In genomic region chr2:45412754-45413379, GRCh38 we compare ENCODE assay signal across 14 cellular contexts.
DNase-seq lines count a peak whose midpoint lies in the region; ATAC-seq, FAIRE-seq and TF ChIP-seq lines count a peak whose summit lies in the region.
"Had no signal": no experiment of that assay in that cellular context is flagged by ENCODE, and none has a peak within 500 bp of the region (broad histone marks: within the 10 kb centered on the region; RNA-seq: fewer than 3 reads in every experiment).

No MANE protein-coding gene starts in this region.

- H3K18ac ChIP-seq in mesendoderm (ENCODE audit: low read length): no peak overlapping the region

- TF ChIP-seq EP300 in GM12878 (IDR thresholded peaks at IDR 0.05; ENCODE audit: borderline replicate concordance in 1 of 2, control insufficient read depth in 1 of 2, low read depth in 2 of 2, low read length in 2 of 2): no peak

- no peak overlapping the region for H3K23ac ChIP-seq in mesendoderm (ENCODE audit: low read length)

- H3K79me2 ChIP-seq in GM12878 (ENCODE audit: control insufficient read depth, insufficient read depth, low read length) (no peaks in the 10 kb centered on the region), mesendoderm (ENCODE audit: control insufficient read depth, insufficient read depth, low read length) (no peaks in the 10 kb centered on the region), smooth muscle cell (ENCODE audit: low read depth) (no peaks in the 10 kb centered on the region)

- RAD21 ChIA-PET in GM12878 (lab: Charles Lee; ENCODE audit: unreplicated experiment): no interaction called here

- no peak for TF ChIP-seq RAD21 in GM12878 (IDR thresholded peaks at IDR 0.05; ENCODE audit: insufficient read depth, low read depth, low read length)

- H3F3A ChIP-seq in smooth muscle cell (ENCODE audit: low read depth): no peaks in the 10 kb centered on the region

- ATAC-seq in GM12878: peak; percentile 31
- no peak for ATAC-seq in GM18502 (IDR thresholded peaks at IDR 0.05; ENCODE audit: poor library complexity, unreplicated experiment)
- no peak for ATAC-seq in GM21515 (IDR thresholded peaks at IDR 0.05; ENCODE audit: unreplicated experiment)
- ATAC-seq: gastroesophageal sphincter had no signal

- H3K36me3 ChIP-seq in GM12878 (ENCODE audit: control insufficient read depth in 2 of 2, insufficient read depth in 2 of 2, low read length in 1 of 2): peaks cover 2 to 13% of the 10 kb centered on the region in 2 experiments; a peak in 3 of 4 replicates
- no peaks in the 10 kb centered on the region for H3K36me3 ChIP-seq in mesendoderm (ENCODE audit: control insufficient read depth, insufficient read depth, low read length)
- H3K36me3 ChIP-seq in smooth muscle cell (ENCODE audit: low read depth): no peaks in the 10 kb centered on the region

- SMC1A ChIA-PET in GM12878 (lab: Charles Lee; ENCODE audit: uncharacterized antibody, unreplicated experiment): interaction anchor here (1.2 to 1.6 kb wide), 2 partner anchors 9 to 27 kb away, joined by 3 to 4 read pairs; no protein-coding TSS in a partner anchor

- H4K8ac ChIP-seq in mesendoderm (ENCODE audit: low read depth, low read length): no peak overlapping the region

- no peaks in the 10 kb centered on the region for H3K79me1 ChIP-seq in mesendoderm (ENCODE audit: low read length)

- no peaks in the 10 kb centered on the region for H4K20me1 ChIP-seq in GM12878 (ENCODE audit: control insufficient read depth, insufficient read depth)
- no peaks in the 10 kb centered on the region for H4K20me1 ChIP-seq in smooth muscle cell (ENCODE audit: low read depth)

- H3K4me3 ChIP-seq in LNCaP clone FGC (ENCODE audit: low read depth, low read length) (no peak overlapping the region), GM12878 (no peak overlapping the region), mesendoderm (ENCODE audit: low read length) (no peak overlapping the region), smooth muscle cell (no peak overlapping the region)
- H3K4me3 ChIP-seq: gastroesophageal sphincter had no signal

- intact Hi-C loops in GM12878 (cut with micrococcal nuclease; ENCODE audit: unreplicated experiment): no loop called here

- no peak for TF ChIP-seq POLR2A in GM12878 (IDR thresholded peaks at IDR 0.05; ENCODE audit: low read depth, low read length)

- no peak overlapping the region for H3K56ac ChIP-seq in mesendoderm (ENCODE audit: low read length)

- TF ChIP-seq CTCF in LNCaP clone FGC (IDR thresholded peaks at IDR 0.05; ENCODE audit: control insufficient read depth, extremely low read depth, insufficient read depth) (no peak), GM12878 (IDR thresholded peaks at IDR 0.05 in 2 of 3, conservative IDR thresholded peaks at IDR 0.05 in 1 of 3; ENCODE audit: control insufficient read depth in 2 of 3, extremely low read depth in 1 of 3, insufficient read depth in 1 of 3, low read depth in 3 of 3, low read length in 3 of 3) (no peak), smooth muscle cell (IDR thresholded peaks at IDR 0.05; ENCODE audit: borderline replicate concordance, insufficient read depth, poor library complexity, severe bottlenecking) (no peak)

- H3K4ac ChIP-seq in mesendoderm (ENCODE audit: low read depth, low read length): no peak overlapping the region

- in situ Hi-C loops in GM12878 (cut with MboI): no loop called here

- DNase-seq in EH (ENCODE audit: low read depth): peak; percentile 44
- peak; percentile 50 for DNase-seq in LNCaP clone FGC (ENCODE audit: low read depth)
- no peak for DNase-seq in GM12878 (ENCODE audit: low read depth, low spot score)
- DNase-seq in mesendoderm: peak; percentile 6
- DNase-seq in stimulated activated CD4-positive, alpha-beta T cell treated with anti-CD3 and anti-CD28 coated beads, Interleukin-4, amount 100 ng/mL, for 1 hour: no peak
- no peak for DNase-seq in smooth muscle cell (lab: John Stamatoyannopoulos, UW; ENCODE audit: unreplicated experiment)
- DNase-seq: activated CD4-positive, alpha-beta memory T cell treated with anti-CD3 and anti-CD28 coated beads, Interleukin-2, amount 10 ng/mL, durations not matched to agents 7 days and 5 days; CD4-positive, alpha-beta T cell; left cardiac atrium; NCI-H187 treated with DMSO at 0.1 percent for 48 hours; stimulated activated naive B cell treated with anti-CD40 and anti-IgM and Interleukin-4, amounts not matched to agents 10 μg/mL and 1 μg/mL and 100 μg/mL, for 72 hours had no signal

- H2AK5ac ChIP-seq in mesendoderm (ENCODE audit: low read length): no peak overlapping the region

- no peak overlapping the region for H3K9ac ChIP-seq in GM12878 (ENCODE audit: control insufficient read depth, insufficient read depth, low read length)
- H3K9ac ChIP-seq in mesendoderm (ENCODE audit: low read length): no peak overlapping the region
- no peak overlapping the region for H3K9ac ChIP-seq in smooth muscle cell (ENCODE audit: low read depth)

- no TSS peak for BruUV-seq in GM12878 (replicated peaks; lab: Mats Ljungman, UMichigan)

- H3K4me2 ChIP-seq in GM12878 (ENCODE audit: control insufficient read depth, insufficient read depth) (no peak overlapping the region), mesendoderm (ENCODE audit: low read length) (no peak overlapping the region), smooth muscle cell (no peak overlapping the region)

- FAIRE-seq in GM12878 (lab: Jason Lieb, UNC): no peak

- no peaks in the 10 kb centered on the region for H3K27me3 ChIP-seq in GM12878 (replicated peaks in 1 of 2; ENCODE audit: control insufficient read depth in 2 of 2, insufficient read depth in 2 of 2, low read length in 1 of 2)
- H3K27me3 ChIP-seq in mesendoderm (ENCODE audit: insufficient read depth, low read length, poor library complexity): no peaks in the 10 kb centered on the region
- no peaks in the 10 kb centered on the region for H3K27me3 ChIP-seq in smooth muscle cell (ENCODE audit: low read depth)
- H3K27me3 ChIP-seq: gastroesophageal sphincter had no signal

- no peak overlapping the region for H2BK120ac ChIP-seq in mesendoderm (ENCODE audit: low read depth, low read length)

- no peaks in the 10 kb centered on the region for H3K4me1 ChIP-seq in GM12878 (ENCODE audit: control insufficient read depth, insufficient read depth, low read length)
- peaks cover 3% of the 10 kb centered on the region for H3K4me1 ChIP-seq in mesendoderm (ENCODE audit: control insufficient read depth, low read depth, low read length)
- H3K4me1 ChIP-seq in smooth muscle cell (ENCODE audit: low read depth): no peaks in the 10 kb centered on the region

- no peak overlapping the region for H3K27ac ChIP-seq in GM12878 (ENCODE audit: control insufficient read depth, insufficient read depth)
- no peak overlapping the region for H3K27ac ChIP-seq in mesendoderm (ENCODE audit: low read depth, low read length)
- H3K27ac ChIP-seq in smooth muscle cell (ENCODE audit: low read depth): no peak overlapping the region
- H3K27ac ChIP-seq: gastroesophageal sphincter had no signal

- H2AFZ ChIP-seq in GM12878 (ENCODE audit: control insufficient read depth, low read depth, low read length) (no peak overlapping the region), smooth muscle cell (ENCODE audit: low read depth) (no peak overlapping the region)

- no peak overlapping the region for H4K5ac ChIP-seq in mesendoderm (ENCODE audit: low read length)

- POLR2A ChIA-PET in GM12878 (lab: Charles Lee): no interaction called here

- WGBS in GM12878 (ENCODE audit: insufficient coverage, insufficient replicate concordance, low lambda C conversion rate, missing lambda C conversion rate): 6% methylated on average over 2 of the region's 2 CpGs
- WGBS in mesendoderm (ENCODE audit: extremely low coverage, insufficient coverage, low lambda C conversion rate): no CpG with 5 or more reads among the region's 2 CpGs
- 52% methylated on average over 2 of the region's 2 CpGs for WGBS in smooth muscle cell (ENCODE audit: low lambda C conversion rate)

- H2BK5ac ChIP-seq in mesendoderm (ENCODE audit: low read length): no peak overlapping the region

- CTCF ChIA-PET in GM12878 (lab: Yijun Ruan, JAX): interaction anchor here (1.0 to 1.6 kb wide), 2 partner anchors 13 to 80 kb away, joined by 3 read pairs; no protein-coding TSS in a partner anchor

- H2BK15ac ChIP-seq in mesendoderm (replicated peaks; ENCODE audit: low read depth): no peak overlapping the region

- H3K9me3 ChIP-seq in GM12878 (replicated peaks; ENCODE audit: control insufficient read depth, insufficient read depth, low read length) (no peaks in the 10 kb centered on the region), smooth muscle cell (replicated peaks; ENCODE audit: low read depth) (no peaks in the 10 kb centered on the region)
- H3K9me3 ChIP-seq: gastroesophageal sphincter had no signal

TF ChIP-seq in GM12878, 131 proteins besides CTCF, POLR2A, EP300 and RAD21 (continues in another document):
- TF ChIP-seq TCF12 (IDR thresholded peaks at IDR 0.05; ENCODE audit: low read depth, low read length) (no peak), ZNF384 (IDR thresholded peaks at IDR 0.05; ENCODE audit: borderline replicate concordance, low read depth, low read length) (no peak), NFIC (IDR thresholded peaks at IDR 0.05; ENCODE audit: low read depth, low read length) (no peak), USF1 (IDR thresholded peaks at IDR 0.05; ENCODE audit: borderline replicate concordance, extremely low read length, insufficient read depth, low read depth, low read length) (no peak), KAT2A (conservative IDR thresholded peaks at IDR 0.05; ENCODE audit: control insufficient read depth, low read depth, low read length) (no peak), ATF2 (IDR thresholded peaks at IDR 0.05; ENCODE audit: low read length) (no peak)

Comparison
In these comparisons a context has a peak if more than half of its experiments do, and no peak if none do; other contexts are left out.
1. DNase-seq: peak in EH (single experiment), LNCaP clone FGC (single experiment) and mesendoderm (single experiment); none in GM12878 (single experiment), stimulated activated CD4-positive, alpha-beta T cell treated with anti-CD3 and anti-CD28 coated beads, Interleukin-4, amount 100 ng/mL, for 1 hour (single experiment) and smooth muscle cell (single experiment).